9 cellular contexts compared by ENCODE assay signal in genomic region chr6:42928748-42929087, GRCh38. TPM values are rescaled to one million over a fixed set of nuclear protein-coding genes. Genes with fewer than 3 reads are reported as not detected.
DNase-seq lines count a peak whose midpoint lies in the region; ATAC-seq, FAIRE-seq and TF ChIP-seq lines count a peak whose summit lies in the region.
"Had no signal": no experiment of that assay in that cellular context is flagged by ENCODE, and none has a peak within 500 bp of the region (broad histone marks: within the 10 kb centered on the region; RNA-seq: fewer than 3 reads in every experiment).

No MANE protein-coding gene starts in this region.

- H2AFZ ChIP-seq in HepG2 (ENCODE audit: low read length): peak overlapping the region; percentile 69

- TF ChIP-seq POLR2A in HepG2 (IDR thresholded peaks at IDR 0.05; ENCODE audit: insufficient read depth in 1 of 2, low read depth in 2 of 2, low read length in 2 of 2): no peak

- H3K79me2 ChIP-seq in HepG2 (ENCODE audit: insufficient read depth, low read length): peaks cover 34% of the 10 kb centered on the region

- peak overlapping the region; percentile 99 for H3K4me3 Mint-ChIP-seq in activated T-cell treated with anti-CD3 and anti-CD28 coated beads, Interleukin-2, amount 50 U/mL, for 24 hours

- H3K4me3 ChIP-seq in astrocyte of the spinal cord (ENCODE audit: low read depth, low read length): peak overlapping the region; percentile 65
- peak overlapping the region; percentile 71 to 79 (median 78) for H3K4me3 ChIP-seq in HepG2 (replicated peaks in 1 of 3; ENCODE audit: insufficient read depth in 1 of 3, low read depth in 2 of 3, low read length in 3 of 3)
- H3K4me3 ChIP-seq in tibial artery: peak overlapping the region; percentile 81 to 88

- no peak for ATAC-seq in HepG2

- H3K9me3 Mint-ChIP-seq in activated T-cell treated with anti-CD3 and anti-CD28 coated beads, Interleukin-2, amount 50 U/mL, for 24 hours: no peaks in the 10 kb centered on the region

- H3K4me1 Mint-ChIP-seq in activated T-cell treated with anti-CD3 and anti-CD28 coated beads, Interleukin-2, amount 50 U/mL, for 24 hours (ENCODE audit: low read depth): peaks cover 41% of the 10 kb centered on the region

- DNase-seq in activated T-cell treated with anti-CD3 and anti-CD28 coated beads, Interleukin-2, amount 50 U/mL, for 24 hours: no peak
- no peak for DNase-seq in activated T-cell treated with anti-CD3 and anti-CD28 coated beads for 4 hours
- DNase-seq in astrocyte of the spinal cord (ENCODE audit: low read depth, low spot score): no peak
- DNase-seq in HepG2 (ENCODE audit: low spot score): no peak
- no peak for DNase-seq in tibial artery
- no peak for DNase-seq in central memory CD4-positive, alpha-beta T cell
- no peak for DNase-seq in AG08395 (ENCODE audit: low spot score)

- no peak; a peak in 1 of 4 replicates for TF ChIP-seq EP300 in HepG2 (IDR thresholded peaks at IDR 0.05; ENCODE audit: low read depth in 2 of 2, low read length in 2 of 2)
- no peak for TF ChIP-seq EP300 in HepG2 (CRISPR knock-in tag; IDR thresholded peaks at IDR 0.05; ENCODE audit: borderline replicate concordance)

- peak overlapping the region; percentile 91 for H3K4me2 ChIP-seq in HepG2 (ENCODE audit: low read depth, low read length)

- no peaks in the 10 kb centered on the region; a peak in 1 of 5 replicates for H3K27me3 ChIP-seq in HepG2 (ENCODE audit: control insufficient read depth in 1 of 2, insufficient read depth in 2 of 2, low read length in 2 of 2)
- H3K27me3 ChIP-seq in tibial artery: peaks cover 0 to 11% of the 10 kb centered on the region in 2 donors

- POLR2A ChIA-PET in HepG2 (lab: Yijun Ruan, JAX): interaction anchor here (0.9 to 3.2 kb wide), 33 partner anchors 8 to 508 kb away, joined by 3 to 56 read pairs (median 8); partner anchors contain the start of genes BICRAL, CUL7, GNMT and KLC4

- H4K20me1 ChIP-seq in HepG2 (ENCODE audit: insufficient read depth, low read length): no peaks in the 10 kb centered on the region

- peak overlapping the region; percentile 92 for H3K27ac ChIP-seq in KOPT-K1 (ENCODE audit: low read depth, low read length, poor library complexity, severe bottlenecking)
- peak overlapping the region; percentile 83 for H3K27ac ChIP-seq in HepG2 (ENCODE audit: extremely low read length, insufficient read depth, low read length)
- H3K27ac ChIP-seq in tibial artery: peak overlapping the region; percentile 80 to 88

- BruUV-seq in HepG2 (replicated peaks; lab: Mats Ljungman, UMichigan): TSS peak; percentile 95

- H3K4me1 ChIP-seq in HepG2 (ENCODE audit: insufficient read depth, low read length) (peaks cover 69% of the 10 kb centered on the region), tibial artery (peaks cover 0 to 36% (median 21%) of the 10 kb centered on the region in 4 donors)

- TF ChIP-seq RAD21 in HepG2 (CRISPR knock-in tag; IDR thresholded peaks at IDR 0.05): no peak

- 1% methylated on average over 6 of the region's 6 CpGs for WGBS in HepG2 (ENCODE audit: low lambda C conversion rate)

- in situ Hi-C loops in astrocyte of the spinal cord (cut with HindIII; ENCODE audit: low sequenced_read_pairs): no loop called here
- in situ Hi-C loops in HepG2 (cut with HindIII; ENCODE audit: extremely low pct_ligation_motif_present, low pct_unique_long_range_greater_than_20kb): no loop called here

- no peaks in the 10 kb centered on the region for H3K27me3 Mint-ChIP-seq in activated T-cell treated with anti-CD3 and anti-CD28 coated beads, Interleukin-2, amount 50 U/mL, for 24 hours

- no peak for FAIRE-seq in HepG2 (lab: Jason Lieb, UNC)

- peak overlapping the region; percentile 100 for H3K27ac Mint-ChIP-seq in activated T-cell treated with anti-CD3 and anti-CD28 coated beads, Interleukin-2, amount 50 U/mL, for 24 hours

- TF ChIP-seq CTCF in astrocyte of the spinal cord (IDR thresholded peaks at IDR 0.05; ENCODE audit: low read depth, low read length) (no peak), HepG2 (CRISPR knock-in tag; IDR thresholded peaks at IDR 0.05) (no peak), tibial artery (IDR thresholded peaks at IDR 0.05) (no peak)

- peak overlapping the region; percentile 79 for H3K9ac ChIP-seq in HepG2 (ENCODE audit: insufficient read depth, low read depth, low read length)

- H3K9me3 ChIP-seq in KOPT-K1 (ENCODE audit: insufficient read depth, low read length, poor library complexity, severe bottlenecking) (no peaks in the 10 kb centered on the region), HepG2 (ENCODE audit: low read length) (no peaks in the 10 kb centered on the region), tibial artery (no peaks in the 10 kb centered on the region)

- CTCF ChIA-PET in HepG2 (lab: Yijun Ruan, JAX; ENCODE audit: low intra/inter-chr PET ratio, low total read pairs): no interaction called here

- intact Hi-C loops in HepG2 (cut with micrococcal nuclease; ENCODE audit: unreplicated experiment): loop anchor here (2.0 kb wide), 1 partner anchor 42 kb away; no protein-coding TSS in a partner anchor
- intact Hi-C loops in tibial artery (cut with DNase I; ENCODE audit: low total_unique reads): loop anchor here (5.0 kb wide), 1 partner anchor 84 kb away; the partner anchor contains the start of genes KLHDC3 and MEA1

- H3K36me3 ChIP-seq in KOPT-K1 (ENCODE audit: insufficient read depth, low read length) (peaks cover 21% of the 10 kb centered on the region), HepG2 (replicated peaks in 1 of 2; ENCODE audit: control insufficient read depth in 1 of 2, insufficient read depth in 2 of 2, low read length in 2 of 2) (peaks cover 2 to 6% of the 10 kb centered on the region in 2 experiments; a peak in 2 of 5 replicates), tibial artery (no peaks in the 10 kb centered on the region)

- peaks cover 42% of the 10 kb centered on the region for H3K36me3 Mint-ChIP-seq in activated T-cell treated with anti-CD3 and anti-CD28 coated beads, Interleukin-2, amount 50 U/mL, for 24 hours (ENCODE audit: low read depth)

RNA-seq across cellular contexts. Expression of gene CNPY3, which starts 0.6 kb away (rescaled TPM):
- total RNA-seq in HepG2 (2016; rRNA removed; fragmentation: Illumina TruSeq; extraction: Trizol): 31.4 and 60.2 TPM in 2 replicates
- 25.4 and 31.7 TPM in 2 replicates for total RNA-seq in HepG2 (2016; cell fraction: cytosol; rRNA removed; fragmentation: Illumina TruSeq; extraction: Trizol; ENCODE audit: low read depth)
- 32.0 and 60.7 TPM in 2 replicates for total RNA-seq in HepG2 (2016; cell fraction: insoluble cytoplasmic fraction; rRNA removed; fragmentation: Illumina TruSeq; extraction: Trizol)
- 38.9 and 45.0 TPM in 2 replicates for total RNA-seq in HepG2 (2016; cell fraction: membrane; rRNA removed; fragmentation: Illumina TruSeq; extraction: Trizol)
- total RNA-seq in HepG2 (2016; cell fraction: nucleus; rRNA removed; fragmentation: Illumina TruSeq; extraction: Trizol): 42.6 and 49.4 TPM in 2 replicates
- polyA plus RNA-seq in HepG2 (2011; rRNA removed): 38.3 and 42.3 TPM in 2 replicates
- 43.4 and 51.8 TPM in 2 replicates for polyA plus RNA-seq in HepG2 (2011; cell fraction: cytosol; rRNA removed)
- 30.8 and 35.3 TPM in 2 replicates for polyA plus RNA-seq in HepG2 (2011; cell fraction: nucleus; rRNA removed)
- 51.7 and 54.0 TPM in 2 replicates for polyA plus RNA-seq in HepG2 (2012)
- 38.7 and 48.0 TPM in 2 replicates for polyA plus RNA-seq in HepG2 (2016; cell fraction: cytosol; fragmentation: Illumina TruSeq; extraction: Trizol; ENCODE audit: low read depth)
- polyA plus RNA-seq in HepG2 (2016; cell fraction: insoluble cytoplasmic fraction; fragmentation: Illumina TruSeq; extraction: Trizol; ENCODE audit: low read depth): 35.6 and 38.7 TPM in 2 replicates
- 44.3 and 50.0 TPM in 2 replicates for polyA plus RNA-seq in HepG2 (2016; cell fraction: membrane; fragmentation: Illumina TruSeq; extraction: Trizol; ENCODE audit: low read depth)
- 94.9 and 101 TPM in 2 replicates for polyA plus RNA-seq in HepG2 (2016; cell fraction: nucleus; fragmentation: Illumina TruSeq; extraction: Trizol; ENCODE audit: insufficient read depth, low read depth)
- polyA minus RNA-seq in HepG2 (2011; rRNA and poly(A)+ RNA removed; ENCODE audit: low replicate concordance): 28.5 and 45.2 TPM in 2 replicates
- 16.2 and 20.4 TPM in 2 replicates for polyA minus RNA-seq in HepG2 (2011; cell fraction: cytosol; rRNA and poly(A)+ RNA removed)
- 9.7 and 11.9 TPM in 2 replicates for polyA minus RNA-seq in HepG2 (2011; cell fraction: nucleus; rRNA and poly(A)+ RNA removed)

RNA-seq across cellular contexts. Expression of gene PTCRA, which starts 12.9 kb away (rescaled TPM):
- not detected in 2 replicates for total RNA-seq in HepG2 (2016; rRNA removed; fragmentation: Illumina TruSeq; extraction: Trizol)
- total RNA-seq in HepG2 (2016; cell fraction: cytosol; rRNA removed; fragmentation: Illumina TruSeq; extraction: Trizol; ENCODE audit: low read depth): not detected in 2 replicates
- total RNA-seq in HepG2 (2016; cell fraction: insoluble cytoplasmic fraction; rRNA removed; fragmentation: Illumina TruSeq; extraction: Trizol): not detected in 2 replicates
- not detected in 2 replicates for total RNA-seq in HepG2 (2016; cell fraction: membrane; rRNA removed; fragmentation: Illumina TruSeq; extraction: Trizol)
- total RNA-seq in HepG2 (2016; cell fraction: nucleus; rRNA removed; fragmentation: Illumina TruSeq; extraction: Trizol): not detected in 2 replicates
- not detected in 2 replicates for polyA plus RNA-seq in HepG2 (2011; rRNA removed)
- polyA plus RNA-seq in HepG2 (2011; cell fraction: cytosol; rRNA removed): not detected in 2 replicates
- 0.12 and 0.51 TPM in 2 replicates for polyA plus RNA-seq in HepG2 (2011; cell fraction: nucleus; rRNA removed)
- polyA plus RNA-seq in HepG2 (2012): not detected in 2 replicates
- polyA plus RNA-seq in HepG2 (2016; cell fraction: cytosol; fragmentation: Illumina TruSeq; extraction: Trizol; ENCODE audit: low read depth): not detected in 2 replicates
- polyA plus RNA-seq in HepG2 (2016; cell fraction: insoluble cytoplasmic fraction; fragmentation: Illumina TruSeq; extraction: Trizol; ENCODE audit: low read depth): not detected in 2 replicates
- polyA plus RNA-seq in HepG2 (2016; cell fraction: membrane; fragmentation: Illumina TruSeq; extraction: Trizol; ENCODE audit: low read depth): not detected in 2 replicates
- not detected in 2 replicates for polyA plus RNA-seq in HepG2 (2016; cell fraction: nucleus; fragmentation: Illumina TruSeq; extraction: Trizol; ENCODE audit: insufficient read depth, low read depth)
- not detected in 2 replicates for polyA minus RNA-seq in HepG2 (2011; rRNA and poly(A)+ RNA removed; ENCODE audit: low replicate concordance)
- polyA minus RNA-seq in HepG2 (2011; cell fraction: cytosol; rRNA and poly(A)+ RNA removed): not detected in 2 replicates
- polyA minus RNA-seq in HepG2 (2011; cell fraction: nucleus; rRNA and poly(A)+ RNA removed): not detected in 2 replicates
- total RNA-seq: glomerular endothelial cell had no signal

RNA-seq across cellular contexts. Expression of gene GNMT, which starts 31.8 kb away (rescaled TPM):
- 7.0 and 7.3 TPM in 2 replicates for total RNA-seq in HepG2 (2016; rRNA removed; fragmentation: Illumina TruSeq; extraction: Trizol)
- 3.1 and 3.3 TPM in 2 replicates for total RNA-seq in HepG2 (2016; cell fraction: cytosol; rRNA removed; fragmentation: Illumina TruSeq; extraction: Trizol; ENCODE audit: low read depth)
- total RNA-seq in HepG2 (2016; cell fraction: insoluble cytoplasmic fraction; rRNA removed; fragmentation: Illumina TruSeq; extraction: Trizol): 6.8 and 9.0 TPM in 2 replicates
- 3.4 and 3.5 TPM in 2 replicates for total RNA-seq in HepG2 (2016; cell fraction: membrane; rRNA removed; fragmentation: Illumina TruSeq; extraction: Trizol)
- total RNA-seq in HepG2 (2016; cell fraction: nucleus; rRNA removed; fragmentation: Illumina TruSeq; extraction: Trizol): 3.4 and 3.9 TPM in 2 replicates
- 2.8 and 3.8 TPM in 2 replicates for polyA plus RNA-seq in HepG2 (2011; rRNA removed)
- 4.4 and 5.1 TPM in 2 replicates for polyA plus RNA-seq in HepG2 (2011; cell fraction: cytosol; rRNA removed)
- 3.3 and 3.5 TPM in 2 replicates for polyA plus RNA-seq in HepG2 (2011; cell fraction: nucleus; rRNA removed)
- polyA plus RNA-seq in HepG2 (2012): 1.8 and 3.1 TPM in 2 replicates
- polyA plus RNA-seq in HepG2 (2016; cell fraction: cytosol; fragmentation: Illumina TruSeq; extraction: Trizol; ENCODE audit: low read depth): 2.8 and 3.0 TPM in 2 replicates
- polyA plus RNA-seq in HepG2 (2016; cell fraction: insoluble cytoplasmic fraction; fragmentation: Illumina TruSeq; extraction: Trizol; ENCODE audit: low read depth): 7.2 and 7.5 TPM in 2 replicates
- polyA plus RNA-seq in HepG2 (2016; cell fraction: membrane; fragmentation: Illumina TruSeq; extraction: Trizol; ENCODE audit: low read depth): 2.2 and 2.4 TPM in 2 replicates
- polyA plus RNA-seq in HepG2 (2016; cell fraction: nucleus; fragmentation: Illumina TruSeq; extraction: Trizol; ENCODE audit: insufficient read depth, low read depth): 6.3 and 6.4 TPM in 2 replicates
- polyA minus RNA-seq in HepG2 (2011; rRNA and poly(A)+ RNA removed; ENCODE audit: low replicate concordance): 0.33 and 2.7 TPM in 2 replicates
- 0.79 and 1.4 TPM in 2 replicates for polyA minus RNA-seq in HepG2 (2011; cell fraction: cytosol; rRNA and poly(A)+ RNA removed)
- polyA minus RNA-seq in HepG2 (2011; cell fraction: nucleus; rRNA and poly(A)+ RNA removed): 0.52 and 0.62 TPM in 2 replicates
- total RNA-seq: glomerular endothelial cell had no signal

RNA-seq across cellular contexts. Expression of gene RPL7L1, which starts 49.3 kb away (rescaled TPM):
- total RNA-seq in HepG2 (2016; rRNA removed; fragmentation: Illumina TruSeq; extraction: Trizol): 179 and 228 TPM in 2 replicates
- 34.8 and 36.3 TPM in 2 replicates for total RNA-seq in HepG2 (2016; cell fraction: cytosol; rRNA removed; fragmentation: Illumina TruSeq; extraction: Trizol; ENCODE audit: low read depth)
- total RNA-seq in HepG2 (2016; cell fraction: insoluble cytoplasmic fraction; rRNA removed; fragmentation: Illumina TruSeq; extraction: Trizol): 172 and 248 TPM in 2 replicates
- total RNA-seq in HepG2 (2016; cell fraction: membrane; rRNA removed; fragmentation: Illumina TruSeq; extraction: Trizol): 98.2 and 108 TPM in 2 replicates
- 79.2 and 84.2 TPM in 2 replicates for total RNA-seq in HepG2 (2016; cell fraction: nucleus; rRNA removed; fragmentation: Illumina TruSeq; extraction: Trizol)
- 51.6 and 52.0 TPM in 2 replicates for polyA plus RNA-seq in HepG2 (2011; rRNA removed)
- polyA plus RNA-seq in HepG2 (2011; cell fraction: cytosol; rRNA removed): 40.8 and 57.7 TPM in 2 replicates
- polyA plus RNA-seq in HepG2 (2011; cell fraction: nucleus; rRNA removed): 18.1 and 25.2 TPM in 2 replicates
- 116 and 118 TPM in 2 replicates for polyA plus RNA-seq in HepG2 (2012)
- polyA plus RNA-seq in HepG2 (2016; cell fraction: cytosol; fragmentation: Illumina TruSeq; extraction: Trizol; ENCODE audit: low read depth): 16.4 and 17.2 TPM in 2 replicates
- 182 and 194 TPM in 2 replicates for polyA plus RNA-seq in HepG2 (2016; cell fraction: insoluble cytoplasmic fraction; fragmentation: Illumina TruSeq; extraction: Trizol; ENCODE audit: low read depth)
- polyA plus RNA-seq in HepG2 (2016; cell fraction: membrane; fragmentation: Illumina TruSeq; extraction: Trizol; ENCODE audit: low read depth): 45.4 and 49.4 TPM in 2 replicates
- polyA plus RNA-seq in HepG2 (2016; cell fraction: nucleus; fragmentation: Illumina TruSeq; extraction: Trizol; ENCODE audit: insufficient read depth, low read depth): 90.1 and 101 TPM in 2 replicates
- 58.1 and 94.4 TPM in 2 replicates for polyA minus RNA-seq in HepG2 (2011; rRNA and poly(A)+ RNA removed; ENCODE audit: low replicate concordance)
- 36.1 and 48.1 TPM in 2 replicates for polyA minus RNA-seq in HepG2 (2011; cell fraction: cytosol; rRNA and poly(A)+ RNA removed)
- 68.2 and 106 TPM in 2 replicates for polyA minus RNA-seq in HepG2 (2011; cell fraction: nucleus; rRNA and poly(A)+ RNA removed)

RNA-seq across cellular contexts. Expression of gene PEX6, which starts 50.3 kb away (rescaled TPM):
- total RNA-seq in HepG2 (2016; rRNA removed; fragmentation: Illumina TruSeq; extraction: Trizol): 3.6 and 5.1 TPM in 2 replicates
- 0.61 and 1.2 TPM in 2 replicates for total RNA-seq in HepG2 (2016; cell fraction: cytosol; rRNA removed; fragmentation: Illumina TruSeq; extraction: Trizol; ENCODE audit: low read depth)
- total RNA-seq in HepG2 (2016; cell fraction: insoluble cytoplasmic fraction; rRNA removed; fragmentation: Illumina TruSeq; extraction: Trizol): 2.9 and 4.9 TPM in 2 replicates
- total RNA-seq in HepG2 (2016; cell fraction: membrane; rRNA removed; fragmentation: Illumina TruSeq; extraction: Trizol): 2.1 TPM in 2 replicates
- 5.5 and 5.6 TPM in 2 replicates for total RNA-seq in HepG2 (2016; cell fraction: nucleus; rRNA removed; fragmentation: Illumina TruSeq; extraction: Trizol)
- 6.7 and 8.5 TPM in 2 replicates for polyA plus RNA-seq in HepG2 (2011; rRNA removed)
- polyA plus RNA-seq in HepG2 (2011; cell fraction: cytosol; rRNA removed): 5.0 and 6.5 TPM in 2 replicates
- polyA plus RNA-seq in HepG2 (2011; cell fraction: nucleus; rRNA removed): 46.4 and 54.7 TPM in 2 replicates
- 8.5 and 12.2 TPM in 2 replicates for polyA plus RNA-seq in HepG2 (2012)
- 0.38 and 0.54 TPM in 2 replicates for polyA plus RNA-seq in HepG2 (2016; cell fraction: cytosol; fragmentation: Illumina TruSeq; extraction: Trizol; ENCODE audit: low read depth)
- 2.3 and 3.1 TPM in 2 replicates for polyA plus RNA-seq in HepG2 (2016; cell fraction: insoluble cytoplasmic fraction; fragmentation: Illumina TruSeq; extraction: Trizol; ENCODE audit: low read depth)
- polyA plus RNA-seq in HepG2 (2016; cell fraction: membrane; fragmentation: Illumina TruSeq; extraction: Trizol; ENCODE audit: low read depth): 1.00 and 1.0 TPM in 2 replicates
- polyA plus RNA-seq in HepG2 (2016; cell fraction: nucleus; fragmentation: Illumina TruSeq; extraction: Trizol; ENCODE audit: insufficient read depth, low read depth): 8.5 and 8.9 TPM in 2 replicates
- polyA minus RNA-seq in HepG2 (2011; rRNA and poly(A)+ RNA removed; ENCODE audit: low replicate concordance): 13.3 and 14.3 TPM in 2 replicates
- 4.7 and 7.1 TPM in 2 replicates for polyA minus RNA-seq in HepG2 (2011; cell fraction: cytosol; rRNA and poly(A)+ RNA removed)
- polyA minus RNA-seq in HepG2 (2011; cell fraction: nucleus; rRNA and poly(A)+ RNA removed): 7.8 and 8.2 TPM in 2 replicates
